In genomic region chr11:1484716-1485503, GRCh38 we compare ENCODE assay signal across 1 cellular context.
TF ChIP-seq lines count a peak whose summit lies in the region.

No MANE protein-coding gene starts in this region.

TF ChIP-seq in HepG2, 621 proteins besides CTCF, POLR2A, EP300 and RAD21 (continued from another document):
- TF ChIP-seq FUBP1 (CRISPR knock-in tag; IDR thresholded peaks at IDR 0.05; ENCODE audit: borderline replicate concordance) (no peak), MTERF4 (CRISPR knock-in tag; IDR thresholded peaks at IDR 0.05) (no peak), KAT2B (IDR thresholded peaks at IDR 0.05; ENCODE audit: borderline replicate concordance, low read depth, low read length) (no peak), SP1 (IDR thresholded peaks at IDR 0.05) (no peak), SP1 (CRISPR knock-in tag; IDR thresholded peaks at IDR 0.05) (no peak), ARNT (IDR thresholded peaks at IDR 0.05) (no peak)
- TF ChIP-seq, protein P1, sequence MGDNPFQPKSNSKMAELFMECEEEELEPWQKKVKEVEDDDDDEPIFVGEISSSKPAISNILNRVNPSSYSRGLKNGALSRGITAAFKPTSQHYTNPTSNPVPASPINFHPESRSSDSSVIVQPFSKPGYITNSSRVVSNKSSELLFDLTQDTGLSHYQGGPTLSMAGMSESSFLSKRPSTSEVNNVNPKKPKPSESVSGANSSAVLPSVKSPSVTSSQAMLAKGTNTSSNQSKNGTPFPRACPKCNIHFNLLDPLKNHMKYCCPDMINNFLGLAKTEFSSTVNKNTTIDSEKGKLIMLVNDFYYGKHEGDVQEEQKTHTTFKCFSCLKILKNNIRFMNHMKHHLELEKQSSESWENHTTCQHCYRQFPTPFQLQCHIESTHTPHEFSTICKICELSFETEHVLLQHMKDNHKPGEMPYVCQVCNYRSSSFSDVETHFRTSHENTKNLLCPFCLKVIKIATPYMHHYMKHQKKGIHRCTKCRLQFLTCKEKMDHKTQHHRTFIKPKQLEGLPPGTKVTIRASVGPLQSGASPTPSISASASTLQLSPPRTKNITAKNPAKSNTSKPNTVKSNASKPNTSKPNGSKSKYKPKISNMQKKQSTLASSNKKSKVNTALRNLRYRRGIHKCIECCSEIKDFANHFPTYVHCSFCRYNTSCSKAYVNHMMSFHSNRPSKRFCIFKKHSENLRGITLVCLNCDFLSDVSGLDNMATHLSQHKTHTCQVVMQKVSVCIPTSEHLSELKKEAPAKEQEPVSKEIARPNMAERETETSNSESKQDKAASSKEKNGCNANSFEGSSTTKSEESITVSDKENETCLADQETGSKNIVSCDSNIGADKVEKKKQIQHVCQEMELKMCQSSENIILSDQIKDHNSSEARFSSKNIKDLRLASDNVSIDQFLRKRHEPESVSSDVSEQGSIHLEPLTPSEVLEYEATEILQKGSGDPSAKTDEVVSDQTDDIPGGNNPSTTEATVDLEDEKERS (CRISPR knock-in tag; IDR thresholded peaks at IDR 0.05): no peak
